In genomic region chr10:96695366-96695765, GRCh38 we compare ENCODE assay signal across 17 cellular contexts. TPM values are rescaled to one million over a fixed set of nuclear protein-coding genes. Genes with fewer than 3 reads are reported as not detected.
DNase-seq lines count a peak whose midpoint lies in the region; ATAC-seq and TF ChIP-seq lines count a peak whose summit lies in the region.
"Had no signal": no experiment of that assay in that cellular context is flagged by ENCODE, and none has a peak within 500 bp of the region (broad histone marks: within the 10 kb centered on the region; RNA-seq: fewer than 3 reads in every experiment).

No MANE protein-coding gene starts in this region.

- H4K5ac ChIP-seq in IMR-90 (ENCODE audit: low read depth, low read length), result no peak overlapping the region

- peaks cover 60% of the 10 kb centered on the region for H3K36me3 Mint-ChIP-seq in activated B cell treated with CpG ODN at 0.5 μM for 24 hours (ENCODE audit: low read depth)

- no peak overlapping the region for H3K4me3 ChIP-seq in IMR-90 (ENCODE audit: insufficient read depth, low read depth, low read length)
- H3K4me3 ChIP-seq in right lobe of liver, result no peak overlapping the region
- H3K4me3 ChIP-seq in transverse colon, result no peak overlapping the region
- H3K4me3 ChIP-seq: esophagus squamous epithelium, lung, thyroid gland had no signal

- intact Hi-C loops in IMR-90 (cut with micrococcal nuclease) (no loop called here), activated B cell treated with CpG ODN at 0.5 μM for 24 hours (cut with micrococcal nuclease) (loop anchor here (1.0 kb wide), 1 partner anchor 9 kb away; no protein-coding TSS in a partner anchor), right lobe of liver (cut with DNase I) (no loop called here), transverse colon (cut with DNase I; ENCODE audit: low total_unique reads) (no loop called here)

- no peak for ATAC-seq in IMR-90 (ENCODE audit: low read depth)
- ATAC-seq in activated B cell treated with CpG ODN at 0.5 μM for 24 hours (ENCODE audit: low read depth), result peak; percentile 25
- ATAC-seq in right lobe of liver, result peak; percentile 29 to 49 (median 43)
- ATAC-seq in HG03565 (IDR thresholded peaks at IDR 0.05; ENCODE audit: unreplicated experiment), result no peak

- no peaks in the 10 kb centered on the region for H4K20me1 ChIP-seq in IMR-90 (ENCODE audit: insufficient read depth, low read length)

- H3K56ac ChIP-seq in IMR-90 (ENCODE audit: extremely low read depth, insufficient read depth, low read length), result no peak overlapping the region

- H3K9me1 ChIP-seq in IMR-90 (ENCODE audit: insufficient read depth, low read length), result peaks cover 4% of the 10 kb centered on the region; the same call in 1 of the 2 replicates

- no peak overlapping the region for H2BK15ac ChIP-seq in IMR-90 (ENCODE audit: low read depth, low read length)

- TF ChIP-seq RAD21 in IMR-90 (IDR thresholded peaks at IDR 0.05; ENCODE audit: low read length), result no peak

- no peak overlapping the region for H2BK20ac ChIP-seq in IMR-90 (ENCODE audit: low read depth, low read length)

- H3K27me3 Mint-ChIP-seq in activated B cell treated with CpG ODN at 0.5 μM for 24 hours, result no peaks in the 10 kb centered on the region

- H4K91ac ChIP-seq in IMR-90 (ENCODE audit: insufficient read depth, low read depth, low read length), result no peak overlapping the region

- TF ChIP-seq CTCF in IMR-90 (conservative IDR thresholded peaks at IDR 0.05; ENCODE audit: low read depth, low read length), result no peak
- no peak for TF ChIP-seq CTCF in activated B cell treated with CpG ODN at 0.5 μM for 24 hours (IDR thresholded peaks at IDR 0.05)
- no peak for TF ChIP-seq CTCF in right lobe of liver (IDR thresholded peaks at IDR 0.05)
- TF ChIP-seq CTCF in transverse colon (IDR thresholded peaks at IDR 0.05), result no peak

- dilution Hi-C loops in IMR-90 (cut with HindIII; ENCODE audit: low sequenced_read_pairs, unreplicated experiment), result no loop called here

- WGBS in IMR-90 (ENCODE audit: extremely low coverage in 2 of 2, insufficient read length in 1 of 2), 2 experiments, result no CpG with 5 or more reads among the region's 1 CpG
- WGBS in right lobe of liver (ENCODE audit: insufficient coverage, low coverage, low lambda C conversion rate, missing lambda C conversion rate), result 12% methylated on average over 1 of the region's 1 CpG
- WGBS in transverse colon (ENCODE audit: low coverage in 1 of 2), 2 donors, result 67% methylated on average over 1 of the region's 1 CpG; no CpG with 5 or more reads in 1 of the 2 donors

- no peaks in the 10 kb centered on the region for H3K9me3 ChIP-seq in IMR-90 (ENCODE audit: control insufficient read depth, insufficient read depth, low read length)
- H3K9me3 ChIP-seq in right lobe of liver, result no peaks in the 10 kb centered on the region
- no peaks in the 10 kb centered on the region for H3K9me3 ChIP-seq in transverse colon
- H3K9me3 ChIP-seq: Caco-2, esophagus squamous epithelium, neutrophil, thyroid gland had no signal

- H3K4me1 ChIP-seq in IMR-90 (ENCODE audit: control insufficient read depth, insufficient read depth, low read length) (peaks cover 5% of the 10 kb centered on the region), right lobe of liver (peaks cover 0 to 11% (median 8%) of the 10 kb centered on the region in 4 donors), transverse colon (peaks cover 0 to 7% (median 0%) of the 10 kb centered on the region in 4 donors)
- H3K4me1 ChIP-seq: Caco-2, esophagus squamous epithelium, thyroid gland had no signal

- no peak overlapping the region for H3K4ac ChIP-seq in IMR-90 (ENCODE audit: low read depth, low read length)

- no peak overlapping the region for H3K27ac ChIP-seq in IMR-90 (ENCODE audit: insufficient read depth, low read length)
- H3K27ac ChIP-seq in right lobe of liver, result no peak overlapping the region
- H3K27ac ChIP-seq in transverse colon, result no peak overlapping the region
- H3K27ac ChIP-seq: esophagus squamous epithelium, HL-60, neutrophil, thyroid gland had no signal

- CTCF ChIA-PET in IMR-90 (lab: Yijun Ruan, JAX) (no interaction called here), activated B cell treated with CpG ODN at 0.5 μM for 24 hours (lab: Charles Lee) (interaction anchor here (0.6 to 1.4 kb wide), 4 partner anchors 23 to 130 kb away, joined by 3 to 6 read pairs (median 4); no protein-coding TSS in a partner anchor)

- no peak overlapping the region for H2AK5ac ChIP-seq in IMR-90 (ENCODE audit: low read depth, low read length)

- POLR2A ChIA-PET in IMR-90 (lab: Charles Lee; ENCODE audit: unreplicated experiment), result no interaction called here
- POLR2A ChIA-PET in activated B cell treated with CpG ODN at 0.5 μM for 24 hours (lab: Charles Lee), result interaction anchor here (0.6 to 2.9 kb wide), 10 partner anchors 9 to 53 kb away, joined by 3 to 11 read pairs (median 4); no protein-coding TSS in a partner anchor

- no peaks in the 10 kb centered on the region for H3K9me3 Mint-ChIP-seq in activated B cell treated with CpG ODN at 0.5 μM for 24 hours

- DNase-seq in GF-D8 (lab: John Stamatoyannopoulos, UW), result peak; percentile 44
- peak; percentile 10 for DNase-seq in IMR-90
- DNase-seq in activated B cell treated with CpG ODN at 0.5 μM for 24 hours, result no peak
- no peak for DNase-seq in right lobe of liver
- no peak for DNase-seq in NCI-H2029 (lab: John Stamatoyannopoulos, UW)
- no peak for DNase-seq in transverse colon
- DNase-seq: Caco-2, esophagus squamous epithelium, hippocampal formation, NCI-H1105 treated with DMSO at 0.1 percent for 48 hours, NCI-H526, SHP77 treated with DMSO at 0.1 percent for 48 hours, thyroid gland had no signal

- H4K8ac ChIP-seq in IMR-90 (ENCODE audit: low read depth in 2 of 2, low read length in 2 of 2), result no peak overlapping the region

- H3K27ac Mint-ChIP-seq in activated B cell treated with CpG ODN at 0.5 μM for 24 hours, result peak overlapping the region; percentile 92

- H3K18ac ChIP-seq in IMR-90 (ENCODE audit: low read depth, low read length), result no peak overlapping the region

- in situ Hi-C loops in IMR-90 (cut with MboI; ENCODE audit: low sequenced_read_pairs) (no loop called here), transverse colon (cut with MboI; ENCODE audit: low pct_ligation_motif_present in 1 of 4, low pct_unique_long_range_greater_than_20kb in 1 of 4, low sequenced_read_pairs in 3 of 4) (no loop called here)

- no peak overlapping the region for H2AK9ac ChIP-seq in IMR-90 (replicated peaks; ENCODE audit: low read depth, low read length, poor library complexity)

- H3K14ac ChIP-seq in IMR-90 (replicated peaks; ENCODE audit: low read depth, low read length), result no peak overlapping the region

- no peak overlapping the region for H3K9ac ChIP-seq in IMR-90 (ENCODE audit: low read depth, low read length)

- BruUV-seq in IMR-90 (replicated peaks; lab: Mats Ljungman, UMichigan), result no TSS peak

- H3K27me3 ChIP-seq in IMR-90 (ENCODE audit: control insufficient read depth, insufficient read depth, low read length) (no peaks in the 10 kb centered on the region), right lobe of liver (no peaks in the 10 kb centered on the region), transverse colon (no peaks in the 10 kb centered on the region)
- H3K27me3 ChIP-seq: esophagus squamous epithelium, neutrophil, thyroid gland had no signal

- H2BK5ac ChIP-seq in IMR-90 (ENCODE audit: low read depth, low read length, poor library complexity, severe bottlenecking), result no peak overlapping the region

- no peak overlapping the region for H2AFZ ChIP-seq in IMR-90 (replicated peaks; ENCODE audit: low read length, poor library complexity)

- TF ChIP-seq POLR2A in IMR-90 (IDR thresholded peaks at IDR 0.05; ENCODE audit: low read depth, low read length), result no peak
- TF ChIP-seq POLR2A in right lobe of liver (IDR thresholded peaks at IDR 0.05), result no peak
- no peak for TF ChIP-seq POLR2A in transverse colon (IDR thresholded peaks at IDR 0.05)

- H2BK120ac ChIP-seq in IMR-90 (ENCODE audit: low read depth, low read length), result no peak overlapping the region

- peak overlapping the region; percentile 84 for H3K4me3 Mint-ChIP-seq in activated B cell treated with CpG ODN at 0.5 μM for 24 hours

- no peaks in the 10 kb centered on the region for H3K79me1 ChIP-seq in IMR-90 (ENCODE audit: low read depth in 1 of 2, low read length in 2 of 2)

- H3K23ac ChIP-seq in IMR-90 (ENCODE audit: low read depth, low read length), result no peak overlapping the region

- H3K4me1 Mint-ChIP-seq in activated B cell treated with CpG ODN at 0.5 μM for 24 hours, result peaks cover 90% of the 10 kb centered on the region

- TF ChIP-seq EP300 in transverse colon (IDR thresholded peaks at IDR 0.05; ENCODE audit: low read depth), result no peak

- no peaks in the 10 kb centered on the region for H3K36me3 ChIP-seq in IMR-90 (ENCODE audit: control insufficient read depth, insufficient read depth, low read length)
- no peaks in the 10 kb centered on the region for H3K36me3 ChIP-seq in right lobe of liver
- H3K36me3 ChIP-seq in transverse colon, result no peaks in the 10 kb centered on the region
- H3K36me3 ChIP-seq: esophagus squamous epithelium, thyroid gland had no signal

- no peak overlapping the region for H3K4me2 ChIP-seq in IMR-90 (ENCODE audit: low read depth, low read length)

TF ChIP-seq in IMR-90, 13 proteins besides CTCF, POLR2A, EP300 and RAD21 (continues in another document):
- TF ChIP-seq, protein P1, sequence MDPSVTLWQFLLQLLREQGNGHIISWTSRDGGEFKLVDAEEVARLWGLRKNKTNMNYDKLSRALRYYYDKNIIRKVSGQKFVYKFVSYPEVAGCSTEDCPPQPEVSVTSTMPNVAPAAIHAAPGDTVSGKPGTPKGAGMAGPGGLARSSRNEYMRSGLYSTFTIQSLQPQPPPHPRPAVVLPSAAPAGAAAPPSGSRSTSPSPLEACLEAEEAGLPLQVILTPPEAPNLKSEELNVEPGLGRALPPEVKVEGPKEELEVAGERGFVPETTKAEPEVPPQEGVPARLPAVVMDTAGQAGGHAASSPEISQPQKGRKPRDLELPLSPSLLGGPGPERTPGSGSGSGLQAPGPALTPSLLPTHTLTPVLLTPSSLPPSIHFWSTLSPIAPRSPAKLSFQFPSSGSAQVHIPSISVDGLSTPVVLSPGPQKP (IDR thresholded peaks at IDR 0.05; ENCODE audit: borderline replicate concordance, low read depth, low read length), result no peak
- no peak for TF ChIP-seq MXI1 (IDR thresholded peaks at IDR 0.05; ENCODE audit: borderline replicate concordance, low read depth, low read length)

RNA-seq across cellular contexts. Expression of gene PIK3AP1, which starts 24.9 kb away (rescaled TPM):
- total RNA-seq in IMR-90 (2012; rRNA removed), result under 0.01 and 0.28 TPM in 2 replicates
- 0.14 TPM in 1 of 2 replicates, not detected in the other for polyA plus RNA-seq in IMR-90 (2012; rRNA removed)
- 0.08 and 0.40 TPM in 2 replicates for polyA plus RNA-seq in IMR-90 (2012; cell fraction: cytosol; rRNA removed)
- 0.05 TPM in 1 of 2 replicates, not detected in the other for polyA plus RNA-seq in IMR-90 (2012; cell fraction: nucleus; rRNA removed; ENCODE audit: low replicate concordance)
- 156 and 157 TPM in 2 replicates for total RNA-seq in activated B cell treated with CpG ODN at 0.5 μM for 24 hours
- total RNA-seq in right lobe of liver, result 100 to 1,000 TPM in 4 of 6 experiments, 10 to 100 TPM in 2; 36.2 to 197 (median 141) TPM
- 10 to 100 TPM in 3 of 4 donors, 1 to 10 TPM in 1; 6.4 to 42.6 (median 16.3) TPM for total RNA-seq in transverse colon

Comparison
In these comparisons a context has a peak if more than half of its experiments do, and no peak if none do; other contexts are left out.
1. DNase-seq: peak in GF-D8 (single experiment) and IMR-90 (single experiment); none in activated B cell treated with CpG ODN at 0.5 μM for 24 hours (single experiment), right lobe of liver (0 of 3), NCI-H2029 (single experiment) and transverse colon (single experiment).
2. ATAC-seq: peak in activated B cell treated with CpG ODN at 0.5 μM for 24 hours (single experiment) and right lobe of liver (4 of 4); none in IMR-90 (single experiment) and HG03565 (single experiment).